ENCODE assay signal across 8 cellular contexts in genomic region chr11:9280655-9281301, GRCh38. TPM values are rescaled to one million over a fixed set of nuclear protein-coding genes. Genes with fewer than 3 reads are reported as not detected.
DNase-seq lines count a peak whose midpoint lies in the region; ATAC-seq, FAIRE-seq and TF ChIP-seq lines count a peak whose summit lies in the region.

No MANE protein-coding gene starts in this region.

- H3K4me1 ChIP-seq in endothelial cell of umbilical vein (ENCODE audit: control insufficient read depth, extremely low read depth, insufficient read depth, low read length) = no peaks in the 10 kb centered on the region

- no peak overlapping the region for H2AFZ ChIP-seq in endothelial cell of umbilical vein (ENCODE audit: low read depth, low read length)

- no peak overlapping the region for H3K4me2 ChIP-seq in endothelial cell of umbilical vein (ENCODE audit: insufficient read depth, low read length)

- no peaks in the 10 kb centered on the region for H3K79me2 ChIP-seq in endothelial cell of umbilical vein (ENCODE audit: control insufficient read depth, insufficient read depth, low read length)

- peak; percentile 55 for FAIRE-seq in endothelial cell of umbilical vein (lab: Jason Lieb, UNC)

- intact Hi-C loops in endothelial cell of umbilical vein (cut with micrococcal nuclease) = no loop called here

- peak; percentile 89 for ATAC-seq in GM21576 (IDR thresholded peaks at IDR 0.05; ENCODE audit: unreplicated experiment)

- H3K4me3 ChIP-seq in endothelial cell of umbilical vein (replicated peaks in 1 of 3; ENCODE audit: insufficient read depth in 1 of 3, low read depth in 1 of 3, low read length in 3 of 3) = no peak overlapping the region
- no peak overlapping the region for H3K4me3 ChIP-seq in coronary artery

- dilution Hi-C loops in endothelial cell of umbilical vein (cut with MboI; ENCODE audit: extremely low pct_ligation_motif_present, low sequenced_read_pairs) = no loop called here

- DNase-seq in GF-D8 (lab: John Stamatoyannopoulos, UW) = peak; percentile 43
- peak; percentile 46 for DNase-seq in LoVo (ENCODE audit: low spot score)
- peak; percentile 20 to 22 for DNase-seq in activated CD4-positive, alpha-beta T cell treated with anti-CD3 and anti-CD28 coated beads for 24 hours (ENCODE audit: low read depth in 2 of 2)
- peak; percentile 41 for DNase-seq in endothelial cell of umbilical vein (ENCODE audit: low read depth, low spot score)
- DNase-seq in stimulated activated CD4-positive, alpha-beta T cell treated with anti-CD3 and anti-CD28 coated beads, TNF-alpha, amount 100 ng/mL, for 4 hours (ENCODE audit: low read depth in 3 of 3) = peak in 2 of 3 experiments; percentile 18 to 35
- no peak for DNase-seq in coronary artery (ENCODE audit: low spot score)
- no peak for DNase-seq in epidermal melanocyte (ENCODE audit: insufficient read length, low spot score)

- no peaks in the 10 kb centered on the region for H3K9me3 ChIP-seq in endothelial cell of umbilical vein (replicated peaks; ENCODE audit: control insufficient read depth, insufficient read depth, low read length)

- CTCF ChIA-PET in endothelial cell of umbilical vein (lab: Charles Lee) = interaction anchor here (0.7 to 1.0 kb wide), 5 partner anchors 10 to 226 kb away, joined by 3 to 4 read pairs (median 3); partner anchors contain the start of gene IPO7

- BruUV-seq in endothelial cell of umbilical vein (replicated peaks; lab: Mats Ljungman, UMichigan) = no TSS peak

- no peaks in the 10 kb centered on the region for H3K9me1 ChIP-seq in endothelial cell of umbilical vein (replicated peaks; ENCODE audit: control insufficient read depth, extremely low read depth, insufficient read depth, low read length)

- H3K9ac ChIP-seq in endothelial cell of umbilical vein (replicated peaks; ENCODE audit: extremely low read depth, insufficient read depth, low read length) = no peak overlapping the region

- POLR2A ChIA-PET in endothelial cell of umbilical vein (lab: Charles Lee) = no interaction called here

- H3K27ac ChIP-seq in endothelial cell of umbilical vein (ENCODE audit: insufficient read depth, low read depth, low read length) (no peak overlapping the region), coronary artery (no peak overlapping the region)

- TF ChIP-seq CTCF in endothelial cell of umbilical vein (IDR thresholded peaks at IDR 0.05; ENCODE audit: extremely low read depth in 1 of 2, insufficient read depth in 1 of 2, low read depth in 1 of 2, low read length in 2 of 2) = no peak
- TF ChIP-seq CTCF in coronary artery (IDR thresholded peaks at IDR 0.05) = no peak

- H3K27me3 ChIP-seq in endothelial cell of umbilical vein (ENCODE audit: control insufficient read depth in 2 of 2, insufficient read depth in 2 of 2, low read length in 2 of 2) = no peaks in the 10 kb centered on the region

- TF ChIP-seq POLR2A in endothelial cell of umbilical vein (IDR thresholded peaks at IDR 0.05; ENCODE audit: low read depth, low read length) = no peak

- no peaks in the 10 kb centered on the region for H3K36me3 ChIP-seq in endothelial cell of umbilical vein (ENCODE audit: control insufficient read depth in 2 of 2, extremely low read depth in 1 of 2, insufficient read depth in 2 of 2, low read length in 2 of 2)

- H4K20me1 ChIP-seq in endothelial cell of umbilical vein (replicated peaks; ENCODE audit: control insufficient read depth, extremely low read depth, insufficient read depth, low read length) = no peaks in the 10 kb centered on the region

TF ChIP-seq in endothelial cell of umbilical vein, 7 proteins besides CTCF, POLR2A, EP300 and RAD21:
- TF ChIP-seq JUN (IDR thresholded peaks at IDR 0.05; ENCODE audit: borderline replicate concordance, insufficient read depth, insufficient read length, low read depth) (no peak), MAX (IDR thresholded peaks at IDR 0.05; ENCODE audit: insufficient read depth, insufficient read length) (no peak), POLR2AphosphoS5 (IDR thresholded peaks at IDR 0.05; ENCODE audit: insufficient read depth, low read depth, low read length) (no peak), MYC (IDR thresholded peaks at IDR 0.05; ENCODE audit: low read depth, low read length) (no peak), GATA2 (IDR thresholded peaks at IDR 0.05; ENCODE audit: insufficient read depth, insufficient read length, low read depth, low read length) (no peak), FOS (IDR thresholded peaks at IDR 0.05; ENCODE audit: borderline replicate concordance, insufficient read depth, low read length) (no peak), EZH2 (IDR thresholded peaks at IDR 0.05; ENCODE audit: borderline replicate concordance, low read depth, low read length, severe bottlenecking) (no peak)
TF ChIP-seq in endothelial cell of umbilical vein: peak in this region for 0.

RNA-seq across cellular contexts. Expression of gene DENND5A, which starts 15.6 kb away (rescaled TPM):
- 116 and 117 TPM in 2 replicates for total RNA-seq in endothelial cell of umbilical vein
- 220 and 237 TPM in 2 replicates for polyA plus RNA-seq in endothelial cell of umbilical vein
- 160 and 189 TPM in 2 replicates for polyA plus RNA-seq in endothelial cell of umbilical vein (2011; cell fraction: cytosol; rRNA removed)
- 313 and 349 TPM in 2 replicates for polyA plus RNA-seq in endothelial cell of umbilical vein (2011; cell fraction: nucleus; rRNA removed)
- polyA plus RNA-seq in endothelial cell of umbilical vein (2012) = 86.2 and 99.2 TPM in 2 replicates
- polyA minus RNA-seq in endothelial cell of umbilical vein = 501 and 575 TPM in 2 replicates
- polyA minus RNA-seq in endothelial cell of umbilical vein (2011; cell fraction: cytosol; rRNA and poly(A)+ RNA removed) = 70.1 TPM
- polyA minus RNA-seq in endothelial cell of umbilical vein (2011; cell fraction: nucleus; rRNA and poly(A)+ RNA removed) = 253 and 436 TPM in 2 replicates

RNA-seq across cellular contexts. Expression of gene TMEM41B, which starts 33.6 kb away (rescaled TPM):
- 38.6 and 39.0 TPM in 2 replicates for total RNA-seq in endothelial cell of umbilical vein
- polyA plus RNA-seq in endothelial cell of umbilical vein = 15.2 and 16.6 TPM in 2 replicates
- 10.0 and 11.6 TPM in 2 replicates for polyA plus RNA-seq in endothelial cell of umbilical vein (2011; cell fraction: cytosol; rRNA removed)
- polyA plus RNA-seq in endothelial cell of umbilical vein (2011; cell fraction: nucleus; rRNA removed) = 40.4 and 50.8 TPM in 2 replicates
- polyA plus RNA-seq in endothelial cell of umbilical vein (2012) = 13.6 and 20.5 TPM in 2 replicates
- polyA minus RNA-seq in endothelial cell of umbilical vein = 18.6 and 20.5 TPM in 2 replicates
- polyA minus RNA-seq in endothelial cell of umbilical vein (2011; cell fraction: cytosol; rRNA and poly(A)+ RNA removed) = 22.9 TPM
- polyA minus RNA-seq in endothelial cell of umbilical vein (2011; cell fraction: nucleus; rRNA and poly(A)+ RNA removed) = 23.0 and 25.4 TPM in 2 replicates

Comparison
In these comparisons a context has a peak if more than half of its experiments do, and no peak if none do; other contexts are left out.
1. DNase-seq: peak in GF-D8 (single experiment), LoVo (single experiment), activated CD4-positive, alpha-beta T cell treated with anti-CD3 and anti-CD28 coated beads for 24 hours (2 of 2), endothelial cell of umbilical vein (single experiment) and stimulated activated CD4-positive, alpha-beta T cell treated with anti-CD3 and anti-CD28 coated beads, TNF-alpha, amount 100 ng/mL, for 4 hours (2 of 3); none in coronary artery (single experiment) and epidermal melanocyte (single experiment).